25 cellular contexts compared by ENCODE assay signal in the genomic region with DNA sequence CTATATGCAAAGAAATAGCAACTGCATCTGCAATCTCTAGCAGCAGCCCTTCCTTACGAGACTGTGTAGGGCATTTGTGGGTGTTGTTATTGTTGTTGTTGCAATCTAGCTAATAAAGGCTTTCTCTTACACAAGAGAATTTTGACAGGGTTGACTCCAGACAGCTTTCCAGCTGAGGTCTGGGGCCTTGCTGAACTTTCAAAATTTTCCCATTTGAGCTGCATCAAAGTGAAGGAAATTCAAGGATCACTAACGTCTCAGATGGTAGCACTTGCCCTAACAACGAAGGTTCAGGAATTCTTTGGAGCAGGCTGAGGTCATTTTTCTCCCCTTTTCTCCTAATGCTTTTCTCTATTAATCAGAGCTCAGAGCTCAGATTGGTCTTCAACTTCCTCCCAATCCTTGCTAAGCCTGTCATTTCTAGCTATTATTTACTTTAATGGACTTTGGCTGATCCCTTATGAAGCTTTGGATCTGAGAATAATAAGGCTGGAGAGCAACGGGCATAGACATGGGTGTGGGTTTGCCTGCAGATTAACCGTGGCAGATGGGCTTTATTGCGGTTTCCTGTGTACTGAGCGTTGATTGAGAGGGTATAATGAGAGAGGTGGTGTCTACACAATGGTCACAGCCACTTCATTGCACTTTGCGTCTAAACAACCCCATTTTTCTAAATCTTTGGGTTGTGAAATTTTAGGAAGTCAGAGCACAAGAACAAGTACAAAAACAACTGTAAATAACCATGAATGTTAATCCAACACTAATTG.
DNase-seq lines count a peak whose midpoint lies in the region; ATAC-seq and TF ChIP-seq lines count a peak whose summit lies in the region.
"Had no signal": no experiment of that assay in that cellular context is flagged by ENCODE, and none has a peak within 500 bp of the region (broad histone marks: within the 10 kb centered on the region; RNA-seq: fewer than 3 reads in every experiment).

No MANE protein-coding gene starts in this region.

- peak overlapping the region; percentile 10 for H2AFZ ChIP-seq in fibroblast of lung (ENCODE audit: low read length)

- peaks cover 31% of the 10 kb centered on the region for H3K4me1 Mint-ChIP-seq in type B pancreatic cell (ENCODE audit: unreplicated experiment)
- H3K4me1 Mint-ChIP-seq: activated CD4-positive, alpha-beta T cell treated with anti-CD3 and anti-CD28 coated beads, Interleukin-2, amount 10 ng/mL, durations not matched to agents 24 days and 14 days; T-helper 17 cell had no signal

- H3K27ac ChIP-seq in WERI-Rb-1: no peak overlapping the region
- no peak overlapping the region for H3K27ac ChIP-seq in fibroblast of lung (ENCODE audit: insufficient read depth, low read length)
- H3K27ac ChIP-seq: adrenal gland, breast epithelium, lower lobe of right lung, SK-N-MC, upper lobe of left lung had no signal

- H3K4me1 ChIP-seq in fibroblast of lung (ENCODE audit: control insufficient read depth, extremely low read depth, insufficient read depth, low read length): no peaks in the 10 kb centered on the region
- H3K4me1 ChIP-seq: adrenal gland, breast epithelium, lower lobe of right lung, upper lobe of left lung had no signal

- DNase-seq in NCI-H146 (lab: John Stamatoyannopoulos, UW): peak; percentile 15
- no peak for DNase-seq in NCI-H146 treated with DMSO at 0.1 percent for 48 hours (lab: John Stamatoyannopoulos, UW; ENCODE audit: unreplicated experiment)
- DNase-seq in WERI-Rb-1: peak; percentile 80
- DNase-seq in fibroblast of lung (ENCODE audit: low read depth in 2 of 2): no peak
- DNase-seq in type B pancreatic cell (ENCODE audit: extremely low spot score, unreplicated experiment): no peak
- no peak for DNase-seq in kidney glomerular epithelial cell (lab: John Stamatoyannopoulos, UW)
- DNase-seq: 8988T; activated CD4-positive, alpha-beta T cell treated with anti-CD3 and anti-CD28 coated beads, Interleukin-2, amount 10 ng/mL, durations not matched to agents 24 days and 14 days; activated naive CD4-positive, alpha-beta T cell treated with Interleukin-2 at 50 U/mL for 16 hours; activated T-cell treated with anti-CD3 and anti-CD28 coated beads, Interleukin-2, amount 50 U/mL, for 48 hours; adrenal gland; AML-193; CD8-positive, alpha-beta T cell; cortex of kidney; KG1; lower lobe of right lung; NCI-H1694; NCI-H345; RPMI8226; T-helper 17 cell; upper lobe of left lung had no signal

- peak overlapping the region; percentile 24 for H3K27ac Mint-ChIP-seq in type B pancreatic cell
- H3K27ac Mint-ChIP-seq: activated CD4-positive, alpha-beta T cell treated with anti-CD3 and anti-CD28 coated beads, Interleukin-2, amount 10 ng/mL, durations not matched to agents 24 days and 14 days; CD8-positive, alpha-beta T cell; T-helper 17 cell had no signal

- H4K20me1 ChIP-seq in fibroblast of lung (ENCODE audit: control insufficient read depth, extremely low read depth, insufficient read depth, low read length): no peaks in the 10 kb centered on the region

- H3K4me3 Mint-ChIP-seq in type B pancreatic cell: peak overlapping the region; percentile 48
- H3K4me3 Mint-ChIP-seq: activated CD4-positive, alpha-beta T cell treated with anti-CD3 and anti-CD28 coated beads, Interleukin-2, amount 10 ng/mL, durations not matched to agents 24 days and 14 days; CD8-positive, alpha-beta T cell; T-helper 17 cell had no signal

- H3K36me3 ChIP-seq in WERI-Rb-1 (no peaks in the 10 kb centered on the region), fibroblast of lung (ENCODE audit: control insufficient read depth, insufficient read depth, low read length) (no peaks in the 10 kb centered on the region)
- H3K36me3 ChIP-seq: adrenal gland, breast epithelium, lower lobe of right lung, upper lobe of left lung had no signal

- H3K9me3 ChIP-seq in WERI-Rb-1 (ENCODE audit: severe bottlenecking) (no peaks in the 10 kb centered on the region), fibroblast of lung (ENCODE audit: control insufficient read depth, insufficient read depth, low read depth, low read length) (no peaks in the 10 kb centered on the region)
- H3K9me3 ChIP-seq: adrenal gland, breast epithelium, lower lobe of right lung, upper lobe of left lung had no signal

- no peak for TF ChIP-seq CTCF in WERI-Rb-1 (IDR thresholded peaks at IDR 0.05; ENCODE audit: low read depth, low read length)
- TF ChIP-seq CTCF in fibroblast of lung (conservative IDR thresholded peaks at IDR 0.05 in 1 of 2, IDR thresholded peaks at IDR 0.05 in 1 of 2; ENCODE audit: low read depth in 1 of 2, low read length in 2 of 2): no peak
- TF ChIP-seq CTCF in type B pancreatic cell (conservative IDR thresholded peaks at IDR 0.05): no peak

- ATAC-seq in GM19023 (IDR thresholded peaks at IDR 0.05; ENCODE audit: unreplicated experiment) (no peak), GM18511 (IDR thresholded peaks at IDR 0.05; ENCODE audit: unreplicated experiment) (no peak)
- ATAC-seq: CD8-positive, alpha-beta T cell; lower lobe of right lung; T-helper 17 cell had no signal

- no peak overlapping the region for H3K4me2 ChIP-seq in fibroblast of lung (ENCODE audit: extremely low read depth, insufficient read depth, low read length)

- H3K27me3 ChIP-seq in WERI-Rb-1 (ENCODE audit: insufficient read depth, low read depth, severe bottlenecking) (no peaks in the 10 kb centered on the region), fibroblast of lung (ENCODE audit: control insufficient read depth, insufficient read depth, low read length) (no peaks in the 10 kb centered on the region)
- H3K27me3 ChIP-seq: adrenal gland, breast epithelium, upper lobe of left lung had no signal

- H3K4me3 ChIP-seq in WERI-Rb-1 (ENCODE audit: low read depth, low read length) (no peak overlapping the region), fibroblast of lung (replicated peaks in 1 of 4; ENCODE audit: control extremely low read depth in 1 of 4, insufficient read depth in 1 of 4, low read depth in 3 of 4, low read length in 4 of 4) (no peak overlapping the region)
- H3K4me3 ChIP-seq: adrenal gland, breast epithelium, lower lobe of right lung, SK-N-MC, upper lobe of left lung had no signal

- no peaks in the 10 kb centered on the region for H3K27me3 Mint-ChIP-seq in type B pancreatic cell
- H3K27me3 Mint-ChIP-seq: activated CD4-positive, alpha-beta T cell treated with anti-CD3 and anti-CD28 coated beads, Interleukin-2, amount 10 ng/mL, durations not matched to agents 24 days and 14 days; T-helper 17 cell had no signal

- no peaks in the 10 kb centered on the region for H3K79me2 ChIP-seq in fibroblast of lung (ENCODE audit: control insufficient read depth, insufficient read depth, low read length)

- H3K9ac ChIP-seq in fibroblast of lung (ENCODE audit: insufficient read depth, low read length): no peak overlapping the region

- no peaks in the 10 kb centered on the region for H3K9me3 Mint-ChIP-seq in type B pancreatic cell
- H3K9me3 Mint-ChIP-seq: activated CD4-positive, alpha-beta T cell treated with anti-CD3 and anti-CD28 coated beads, Interleukin-2, amount 10 ng/mL, durations not matched to agents 24 days and 14 days; CD8-positive, alpha-beta T cell had no signal

- no peaks in the 10 kb centered on the region for H3K36me3 Mint-ChIP-seq in type B pancreatic cell
- H3K36me3 Mint-ChIP-seq: CD8-positive, alpha-beta T cell had no signal

Comparison
In these comparisons a context has a peak if more than half of its experiments do, and no peak if none do; other contexts are left out.
1. DNase-seq: peak in NCI-H146 (single experiment) and WERI-Rb-1 (single experiment); none in NCI-H146 treated with DMSO at 0.1 percent for 48 hours (single experiment), fibroblast of lung (0 of 2), type B pancreatic cell (single experiment) and kidney glomerular epithelial cell (single experiment).